In genomic region chr10:44020322-44021111, GRCh38 we compare ENCODE assay signal across 1 cellular context.
TF ChIP-seq lines count a peak whose summit lies in the region.

No MANE protein-coding gene starts in this region.

TF ChIP-seq in GM12878, 131 proteins besides CTCF, POLR2A, EP300 and RAD21 (continued from another document):
- TF ChIP-seq ZNF687 (IDR thresholded peaks at IDR 0.05) = peak; percentile 39; the same call in 1 of the 2 replicates
- TF ChIP-seq PAX5 (IDR thresholded peaks at IDR 0.05; ENCODE audit: borderline replicate concordance, low read depth, low read length) = no peak
- TF ChIP-seq HCFC1 (IDR thresholded peaks at IDR 0.05; ENCODE audit: low read length) = no peak
- no peak for TF ChIP-seq LARP7 (IDR thresholded peaks at IDR 0.05)
- TF ChIP-seq IKZF2 (IDR thresholded peaks at IDR 0.05) = peak in 1 of 2 experiments; percentile 23; a peak in 1 of 4 replicates
- TF ChIP-seq REST (IDR thresholded peaks at IDR 0.05; ENCODE audit: low read depth, low read length) = no peak
- TF ChIP-seq IRF4 (IDR thresholded peaks at IDR 0.05; ENCODE audit: low read depth, low read length) = no peak
- TF ChIP-seq MEF2B (IDR thresholded peaks at IDR 0.05; ENCODE audit: partially characterized antibody, poor library complexity, severe bottlenecking) = peak; percentile 20
- TF ChIP-seq IKZF1 (conservative IDR thresholded peaks at IDR 0.05) = 0 out of 2 replicates have a peak, but pooled peaks have one; percentile 33
- 0 out of 2 replicates have a peak, but pooled peaks have one; percentile 25 for TF ChIP-seq NR2F1 (conservative IDR thresholded peaks at IDR 0.05)
- TF ChIP-seq MTA3 (IDR thresholded peaks at IDR 0.05; ENCODE audit: borderline replicate concordance, low read length) = no peak
- TF ChIP-seq YY1 (IDR thresholded peaks at IDR 0.05; ENCODE audit: low read depth, low read length) = no peak
- no peak for TF ChIP-seq MYB (IDR thresholded peaks at IDR 0.05; ENCODE audit: borderline replicate concordance, low read depth, low read length)
- TF ChIP-seq EED (IDR thresholded peaks at IDR 0.05; ENCODE audit: low read depth) = 0 out of 2 replicates have a peak, but pooled peaks have one; percentile 32
